14 cellular contexts compared by ENCODE assay signal in genomic region chr18:47023769-47024465, GRCh38. TPM values are rescaled to one million over a fixed set of nuclear protein-coding genes. Genes with fewer than 3 reads are reported as not detected.
"Had no signal": no experiment of that assay in that cellular context is flagged by ENCODE, and none has a peak within 500 bp of the region (broad histone marks: within the 10 kb centered on the region; RNA-seq: fewer than 3 reads in every experiment).

No MANE protein-coding gene starts in this region.

RNA-seq across cellular contexts. Expression of gene ELOA2, which starts 11.5 kb away (rescaled TPM):
- total RNA-seq: activated naive CD8-positive, alpha-beta T cell treated with anti-CD3 and anti-CD28 coated beads for 36 hours; activated T-cell treated with anti-CD3 and anti-CD28 coated beads, Interleukin-2, amount 50 U/mL, for 72 hours; astrocyte; cardiac septum; cerebellum; epithelial cell of proximal tubule; kidney epithelial cell; liver; osteocyte; posterior vena cava; renal cortical epithelial cell; smooth muscle cell; transverse colon; uterus had no signal
- polyA plus RNA-seq: liver, smooth muscle cell had no signal
